1 cellular context compared by ENCODE assay signal in the genomic region with DNA sequence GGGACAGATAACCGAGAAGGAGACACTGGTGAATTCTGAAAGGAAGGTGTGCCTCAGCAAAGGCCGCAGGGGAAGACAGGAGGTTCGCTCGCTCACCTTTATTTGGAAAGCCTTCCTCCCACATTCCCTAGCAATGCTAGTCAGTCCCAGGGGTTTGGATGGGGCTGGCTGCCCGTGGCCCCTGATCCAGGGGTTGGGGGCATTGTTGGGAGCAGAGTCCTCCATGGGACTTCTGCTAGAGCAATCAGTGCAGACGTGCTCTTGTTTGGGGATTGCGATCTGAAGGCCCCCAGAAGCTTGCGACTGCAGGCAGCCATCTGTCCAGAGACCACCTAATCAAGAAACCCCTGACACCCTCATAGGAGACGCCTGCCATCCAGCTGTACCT.
TF ChIP-seq lines count a peak whose summit lies in the region.

No MANE protein-coding gene starts in this region.

TF ChIP-seq in HepG2, 621 proteins besides CTCF, POLR2A, EP300 and RAD21 (continued from another document):
- TF ChIP-seq MAFF (IDR thresholded peaks at IDR 0.05; ENCODE audit: low read depth, low read length) = no peak
- TF ChIP-seq HHEX (CRISPR knock-in tag; IDR thresholded peaks at IDR 0.05) = no peak
- no peak for TF ChIP-seq RFX3 (CRISPR knock-in tag; IDR thresholded peaks at IDR 0.05)
- TF ChIP-seq, protein P1, sequence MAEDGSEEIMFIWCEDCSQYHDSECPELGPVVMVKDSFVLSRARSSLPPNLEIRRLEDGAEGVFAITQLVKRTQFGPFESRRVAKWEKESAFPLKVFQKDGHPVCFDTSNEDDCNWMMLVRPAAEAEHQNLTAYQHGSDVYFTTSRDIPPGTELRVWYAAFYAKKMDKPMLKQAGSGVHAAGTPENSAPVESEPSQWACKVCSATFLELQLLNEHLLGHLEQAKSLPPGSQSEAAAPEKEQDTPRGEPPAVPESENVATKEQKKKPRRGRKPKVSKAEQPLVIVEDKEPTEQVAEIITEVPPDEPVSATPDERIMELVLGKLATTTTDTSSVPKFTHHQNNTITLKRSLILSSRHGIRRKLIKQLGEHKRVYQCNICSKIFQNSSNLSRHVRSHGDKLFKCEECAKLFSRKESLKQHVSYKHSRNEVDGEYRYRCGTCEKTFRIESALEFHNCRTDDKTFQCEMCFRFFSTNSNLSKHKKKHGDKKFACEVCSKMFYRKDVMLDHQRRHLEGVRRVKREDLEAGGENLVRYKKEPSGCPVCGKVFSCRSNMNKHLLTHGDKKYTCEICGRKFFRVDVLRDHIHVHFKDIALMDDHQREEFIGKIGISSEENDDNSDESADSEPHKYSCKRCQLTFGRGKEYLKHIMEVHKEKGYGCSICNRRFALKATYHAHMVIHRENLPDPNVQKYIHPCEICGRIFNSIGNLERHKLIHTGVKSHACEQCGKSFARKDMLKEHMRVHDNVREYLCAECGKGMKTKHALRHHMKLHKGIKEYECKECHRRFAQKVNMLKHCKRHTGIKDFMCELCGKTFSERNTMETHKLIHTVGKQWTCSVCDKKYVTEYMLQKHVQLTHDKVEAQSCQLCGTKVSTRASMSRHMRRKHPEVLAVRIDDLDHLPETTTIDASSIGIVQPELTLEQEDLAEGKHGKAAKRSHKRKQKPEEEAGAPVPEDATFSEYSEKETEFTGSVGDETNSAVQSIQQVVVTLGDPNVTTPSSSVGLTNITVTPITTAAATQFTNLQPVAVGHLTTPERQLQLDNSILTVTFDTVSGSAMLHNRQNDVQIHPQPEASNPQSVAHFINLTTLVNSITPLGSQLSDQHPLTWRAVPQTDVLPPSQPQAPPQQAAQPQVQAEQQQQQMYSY (CRISPR knock-in tag; IDR thresholded peaks at IDR 0.05) = no peak
- TF ChIP-seq, protein P2, sequence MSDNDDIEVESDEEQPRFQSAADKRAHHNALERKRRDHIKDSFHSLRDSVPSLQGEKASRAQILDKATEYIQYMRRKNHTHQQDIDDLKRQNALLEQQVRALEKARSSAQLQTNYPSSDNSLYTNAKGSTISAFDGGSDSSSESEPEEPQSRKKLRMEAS (IDR thresholded peaks at IDR 0.05) = no peak
- TF ChIP-seq KLF6 (CRISPR knock-in tag; IDR thresholded peaks at IDR 0.05) = no peak
- TF ChIP-seq DPF2 (CRISPR knock-in tag; IDR thresholded peaks at IDR 0.05; ENCODE audit: borderline replicate concordance, low read depth) = no peak
- TF ChIP-seq, protein P3, sequence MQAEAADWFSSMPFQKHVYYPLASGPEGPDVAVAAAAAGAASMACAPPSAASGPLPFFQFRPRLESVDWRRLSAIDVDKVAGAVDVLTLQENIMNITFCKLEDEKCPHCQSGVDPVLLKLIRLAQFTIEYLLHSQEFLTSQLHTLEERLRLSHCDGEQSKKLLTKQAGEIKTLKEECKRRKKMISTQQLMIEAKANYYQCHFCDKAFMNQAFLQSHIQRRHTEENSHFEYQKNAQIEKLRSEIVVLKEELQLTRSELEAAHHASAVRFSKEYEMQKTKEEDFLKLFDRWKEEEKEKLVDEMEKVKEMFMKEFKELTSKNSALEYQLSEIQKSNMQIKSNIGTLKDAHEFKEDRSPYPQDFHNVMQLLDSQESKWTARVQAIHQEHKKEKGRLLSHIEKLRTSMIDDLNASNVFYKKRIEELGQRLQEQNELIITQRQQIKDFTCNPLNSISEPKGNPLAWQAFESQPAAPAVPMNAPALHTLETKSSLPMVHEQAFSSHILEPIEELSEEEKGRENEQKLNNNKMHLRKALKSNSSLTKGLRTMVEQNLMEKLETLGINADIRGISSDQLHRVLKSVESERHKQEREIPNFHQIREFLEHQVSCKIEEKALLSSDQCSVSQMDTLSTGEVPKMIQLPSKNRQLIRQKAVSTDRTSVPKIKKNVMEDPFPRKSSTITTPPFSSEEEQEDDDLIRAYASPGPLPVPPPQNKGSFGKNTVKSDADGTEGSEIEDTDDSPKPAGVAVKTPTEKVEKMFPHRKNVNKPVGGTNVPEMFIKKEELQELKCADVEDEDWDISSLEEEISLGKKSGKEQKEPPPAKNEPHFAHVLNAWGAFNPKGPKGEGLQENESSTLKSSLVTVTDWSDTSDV (CRISPR knock-in tag; IDR thresholded peaks at IDR 0.05) = no peak
- TF ChIP-seq, protein P4, sequence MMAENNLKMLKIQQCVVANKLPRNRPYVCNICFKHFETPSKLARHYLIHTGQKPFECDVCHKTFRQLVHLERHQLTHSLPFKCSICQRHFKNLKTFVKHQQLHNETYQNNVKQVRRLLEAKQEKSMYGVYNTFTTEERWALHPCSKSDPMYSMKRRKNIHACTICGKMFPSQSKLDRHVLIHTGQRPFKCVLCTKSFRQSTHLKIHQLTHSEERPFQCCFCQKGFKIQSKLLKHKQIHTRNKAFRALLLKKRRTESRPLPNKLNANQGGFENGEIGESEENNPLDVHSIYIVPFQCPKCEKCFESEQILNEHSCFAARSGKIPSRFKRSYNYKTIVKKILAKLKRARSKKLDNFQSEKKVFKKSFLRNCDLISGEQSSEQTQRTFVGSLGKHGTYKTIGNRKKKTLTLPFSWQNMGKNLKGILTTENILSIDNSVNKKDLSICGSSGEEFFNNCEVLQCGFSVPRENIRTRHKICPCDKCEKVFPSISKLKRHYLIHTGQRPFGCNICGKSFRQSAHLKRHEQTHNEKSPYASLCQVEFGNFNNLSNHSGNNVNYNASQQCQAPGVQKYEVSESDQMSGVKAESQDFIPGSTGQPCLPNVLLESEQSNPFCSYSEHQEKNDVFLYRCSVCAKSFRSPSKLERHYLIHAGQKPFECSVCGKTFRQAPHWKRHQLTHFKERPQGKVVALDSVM (CRISPR knock-in tag; IDR thresholded peaks at IDR 0.05) = no peak
- TF ChIP-seq, protein P5, sequence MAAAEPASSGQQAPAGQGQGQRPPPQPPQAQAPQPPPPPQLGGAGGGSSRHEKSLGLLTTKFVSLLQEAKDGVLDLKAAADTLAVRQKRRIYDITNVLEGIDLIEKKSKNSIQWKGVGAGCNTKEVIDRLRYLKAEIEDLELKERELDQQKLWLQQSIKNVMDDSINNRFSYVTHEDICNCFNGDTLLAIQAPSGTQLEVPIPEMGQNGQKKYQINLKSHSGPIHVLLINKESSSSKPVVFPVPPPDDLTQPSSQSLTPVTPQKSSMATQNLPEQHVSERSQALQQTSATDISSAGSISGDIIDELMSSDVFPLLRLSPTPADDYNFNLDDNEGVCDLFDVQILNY (CRISPR knock-in tag; conservative IDR thresholded peaks at IDR 0.05) = no peak
- no peak for TF ChIP-seq SOX13 (IDR thresholded peaks at IDR 0.05)
- no peak for TF ChIP-seq SOX13 (CRISPR knock-in tag; conservative IDR thresholded peaks at IDR 0.05 in 1 of 2, IDR thresholded peaks at IDR 0.05 in 1 of 2)
- TF ChIP-seq, protein P6, sequence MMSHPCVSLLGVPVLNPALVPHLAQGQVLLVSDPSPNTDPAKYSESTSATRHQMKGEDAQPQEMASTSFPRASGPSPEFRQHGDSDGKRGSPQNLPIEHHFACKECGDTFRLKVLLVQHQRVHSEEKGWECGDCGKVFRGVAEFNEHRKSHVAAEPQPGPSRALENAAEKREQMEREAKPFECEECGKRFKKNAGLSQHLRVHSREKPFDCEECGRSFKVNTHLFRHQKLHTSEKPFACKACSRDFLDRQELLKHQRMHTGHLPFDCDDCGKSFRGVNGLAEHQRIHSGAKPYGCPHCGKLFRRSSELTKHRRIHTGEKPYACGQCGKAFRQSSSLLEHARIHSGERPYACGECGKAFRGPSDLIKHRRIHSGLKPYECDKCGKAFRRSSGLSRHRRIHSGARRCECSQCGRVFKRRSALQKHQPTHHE (CRISPR knock-in tag; IDR thresholded peaks at IDR 0.05; ENCODE audit: borderline replicate concordance) = no peak
- TF ChIP-seq ZNF335 (CRISPR knock-in tag; IDR thresholded peaks at IDR 0.05) = no peak
